ENCODE assay signal across 19 cellular contexts in the genomic region with DNA sequence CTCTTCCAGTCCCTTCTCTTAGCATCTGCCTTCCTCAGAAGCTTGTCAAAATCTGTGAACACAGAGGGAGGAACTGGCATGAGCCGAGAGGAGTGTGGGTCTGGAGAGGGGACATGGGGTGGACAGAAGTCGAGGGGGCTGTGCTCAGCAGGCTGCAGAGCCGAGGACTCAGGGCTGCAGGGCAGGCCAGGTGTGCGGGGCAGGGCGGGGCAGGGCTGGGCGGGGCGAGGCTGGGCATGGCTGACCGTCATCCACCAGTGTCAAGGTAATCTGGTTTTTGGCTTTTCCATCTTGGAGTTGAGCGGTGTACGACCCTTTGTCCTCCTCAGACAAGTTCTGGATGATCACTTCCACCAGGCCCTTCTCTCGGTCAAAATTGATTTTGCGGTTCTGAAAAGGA. TPM values are rescaled to one million over a fixed set of nuclear protein-coding genes. Genes with fewer than 3 reads are reported as not detected.
A peak's percentile ranks its signal among the peaks of the same experiment; 100 is the strongest.
DNase-seq lines count a peak whose midpoint lies in the region; ATAC-seq, FAIRE-seq and TF ChIP-seq lines count a peak whose summit lies in the region.
"Had no signal": no experiment of that assay in that cellular context is flagged by ENCODE, and none has a peak within 500 bp of the region (broad histone marks: within the 10 kb centered on the region; RNA-seq: fewer than 3 reads in every experiment).

No MANE protein-coding gene starts in this region.

- 83 to 91% (median 85%) methylated on average over 9 to 12 of the region's 12 CpGs for WGBS in heart left ventricle, 4 donors
- WGBS in small intestine, 3 donors: 32 to 59% (median 43%) methylated on average over 12 of the region's 12 CpGs

- H3K9me2 ChIP-seq in SU-DHL-6 (replicated peaks; ENCODE audit: insufficient read depth, low read length) (no peaks in the 10 kb centered on the region), PC-9 (ENCODE audit: insufficient read depth) (no peaks in the 10 kb centered on the region)

- no TSS peak for BruUV-seq in PC-9 (replicated peaks; lab: Mats Ljungman, UMichigan)

- H3K4me2 ChIP-seq in SU-DHL-6 (ENCODE audit: low read depth, low read length, poor library complexity, severe bottlenecking): peak overlapping the region; percentile 32
- no peak overlapping the region for H3K4me2 ChIP-seq in PC-9

- H3K36me3 ChIP-seq in heart left ventricle (peaks cover 0 to 77% (median 18%) of the 10 kb centered on the region in 9 donors), SU-DHL-6 (ENCODE audit: low read length) (no peaks in the 10 kb centered on the region), mucosa of descending colon (ENCODE audit: low read depth) (no peaks in the 10 kb centered on the region), small intestine (ENCODE audit: control insufficient read depth in 2 of 2, insufficient read depth in 2 of 2, low read length in 2 of 2) (no peaks in the 10 kb centered on the region), uterus (no peaks in the 10 kb centered on the region), PC-9 (ENCODE audit: low read depth) (no peaks in the 10 kb centered on the region)

- H3K27ac ChIP-seq in heart left ventricle (peak overlapping the region in 9 of 12 donors; percentile 43 to 86 (median 70)), SU-DHL-6 (ENCODE audit: low read depth, low read length) (peak overlapping the region; percentile 77), small intestine (ENCODE audit: low read depth in 1 of 2, low read length in 1 of 2) (no peak overlapping the region), uterus (no peak overlapping the region), PC-9 (no peak overlapping the region)
- H3K27ac ChIP-seq: 22Rv1 had no signal

- no peak for DNase-seq in heart left ventricle
- DNase-seq in left cardiac atrium: no peak
- DNase-seq in mucosa of descending colon: peak in 1 of 3 donors; percentile 8
- peak; percentile 12 for DNase-seq in small intestine
- no peak for DNase-seq in uterus
- no peak for DNase-seq in PC-9
- DNase-seq: AML-193; C1 segment of cervical spinal cord; Calu3; CD4-positive, alpha-beta T cell; DMS79; GOT3; HCEC 1CT; HFFc6 had no signal

- H3K79me2 ChIP-seq in SU-DHL-6 (ENCODE audit: insufficient read depth, low read length): no peaks in the 10 kb centered on the region
- no peaks in the 10 kb centered on the region for H3K79me2 ChIP-seq in PC-9 (ENCODE audit: low read depth)

- CTCF ChIA-PET in PC-9 (lab: Charles Lee): no interaction called here

- no peak for FAIRE-seq in small intestine (lab: Jason Lieb, UNC)
- FAIRE-seq: GM12878 had no signal

- H2AFZ ChIP-seq in SU-DHL-6 (ENCODE audit: low read depth, low read length, severe bottlenecking) (no peak overlapping the region), PC-9 (no peak overlapping the region)

- peak in 1 of 4 donors; percentile 4 for ATAC-seq in heart left ventricle
- ATAC-seq in left cardiac atrium: no peak
- peak; percentile 46 for ATAC-seq in mucosa of descending colon
- ATAC-seq in GM19397 (IDR thresholded peaks at IDR 0.05; ENCODE audit: unreplicated experiment): no peak
- ATAC-seq: GM12878 had no signal

- H4K20me1 ChIP-seq in SU-DHL-6 (ENCODE audit: low read depth, low read length) (no peaks in the 10 kb centered on the region), PC-9 (ENCODE audit: insufficient read depth) (no peaks in the 10 kb centered on the region)

- TF ChIP-seq CTCF in heart left ventricle (IDR thresholded peaks at IDR 0.05): no peak
- no peak for TF ChIP-seq CTCF in SU-DHL-6 (IDR thresholded peaks at IDR 0.05; ENCODE audit: insufficient read depth, low read length, poor library complexity, severe bottlenecking)
- no peak for TF ChIP-seq CTCF in mucosa of descending colon (IDR thresholded peaks at IDR 0.05)
- no peak for TF ChIP-seq CTCF in uterus (IDR thresholded peaks at IDR 0.05)
- TF ChIP-seq CTCF in PC-9 (conservative IDR thresholded peaks at IDR 0.05): no peak

- H3K9ac ChIP-seq in SU-DHL-6 (ENCODE audit: low read length): peak overlapping the region; percentile 28; the same call in 1 of the 2 replicates

- H3K27me3 ChIP-seq in heart left ventricle: no peaks in the 10 kb centered on the region
- H3K27me3 ChIP-seq in SU-DHL-6 (ENCODE audit: low read length): no peaks in the 10 kb centered on the region
- no peaks in the 10 kb centered on the region for H3K27me3 ChIP-seq in small intestine (ENCODE audit: control insufficient read depth in 2 of 2, insufficient read depth in 2 of 2, low read length in 2 of 2)
- no peaks in the 10 kb centered on the region for H3K27me3 ChIP-seq in uterus
- no peaks in the 10 kb centered on the region for H3K27me3 ChIP-seq in PC-9 (ENCODE audit: insufficient read depth, low read depth)

- intact Hi-C loops in heart left ventricle (cut with DNase I) (no loop called here), left cardiac atrium (cut with DNase I) (no loop called here), mucosa of descending colon (cut with DNase I, micrococcal nuclease) (no loop called here), uterus (cut with DNase I; ENCODE audit: low total_unique reads) (no loop called here), PC-9 (cut with micrococcal nuclease; ENCODE audit: unreplicated experiment) (no loop called here)

- TF ChIP-seq POLR2A in heart left ventricle (IDR thresholded peaks at IDR 0.05) (no peak), uterus (IDR thresholded peaks at IDR 0.05) (no peak)

- H3K4me1 ChIP-seq in heart left ventricle: peaks cover 0 to 32% (median 9%) of the 10 kb centered on the region in 12 donors
- H3K4me1 ChIP-seq in mucosa of descending colon (ENCODE audit: low read depth): peaks cover 3% of the 10 kb centered on the region
- no peaks in the 10 kb centered on the region for H3K4me1 ChIP-seq in small intestine (ENCODE audit: control insufficient read depth in 2 of 2, insufficient read depth in 1 of 2, low read depth in 1 of 2, low read length in 1 of 2)
- H3K4me1 ChIP-seq in uterus: no peaks in the 10 kb centered on the region
- no peaks in the 10 kb centered on the region for H3K4me1 ChIP-seq in PC-9 (replicated peaks; ENCODE audit: insufficient read depth)

- no peaks in the 10 kb centered on the region for H3K9me3 ChIP-seq in heart left ventricle
- H3K9me3 ChIP-seq in SU-DHL-6 (ENCODE audit: insufficient read depth, low read length): no peaks in the 10 kb centered on the region
- H3K9me3 ChIP-seq in mucosa of descending colon: no peaks in the 10 kb centered on the region
- H3K9me3 ChIP-seq in small intestine (ENCODE audit: control insufficient read depth, low read depth): no peaks in the 10 kb centered on the region
- H3K9me3 ChIP-seq in uterus: no peaks in the 10 kb centered on the region
- no peaks in the 10 kb centered on the region for H3K9me3 ChIP-seq in PC-9 (ENCODE audit: insufficient read depth, low read depth)

- H3K4me3 ChIP-seq in heart left ventricle: no peak overlapping the region
- H3K4me3 ChIP-seq in SU-DHL-6 (ENCODE audit: insufficient read depth, low read length, poor library complexity, severe bottlenecking): no peak overlapping the region
- H3K4me3 ChIP-seq in mucosa of descending colon: no peak overlapping the region
- H3K4me3 ChIP-seq in small intestine (ENCODE audit: low read depth in 1 of 2, low read length in 2 of 2): no peak overlapping the region
- no peak overlapping the region for H3K4me3 ChIP-seq in uterus
- H3K4me3 ChIP-seq in PC-9: no peak overlapping the region
- H3K4me3 ChIP-seq: GM12878 had no signal

- POLR2A ChIA-PET in PC-9 (lab: Charles Lee; ENCODE audit: unreplicated experiment): no interaction called here

- H3F3A ChIP-seq in SU-DHL-6 (ENCODE audit: insufficient read depth) (peaks cover 8% of the 10 kb centered on the region), PC-9 (ENCODE audit: insufficient read depth, low read depth) (no peaks in the 10 kb centered on the region)

RNA-seq across cellular contexts. Expression of a gene that starts 44.0 kb away (rescaled TPM):
- total RNA-seq in heart left ventricle (100 to 1,000 TPM; 230 to 379 (median 288) TPM), left cardiac atrium (100 to 1,000 TPM; 160 to 224 TPM), mucosa of descending colon (1 to 10 TPM; 2.6 to 3.4 (median 2.7) TPM), uterus (under 1 TPM in 3 of 4 donors, not detected in 1; under 0.01 to 0.90 (median 0.79) TPM), PC-9 (2021) (11.9 and 14.5 TPM in 2 replicates)
- polyA plus RNA-seq in heart left ventricle (100 to 1,000 TPM in 1 of 2 donors, 10 to 100 TPM in 1; 76.7 to 327 TPM), small intestine (1 to 10 TPM; 1.7 to 5.8 (median 5.7) TPM)
- total RNA-seq: A673; CD4-positive, alpha-beta T cell; GM12878 had no signal

Comparison
In these comparisons a context has a peak if more than half of its experiments do, and no peak if none do; other contexts are left out.
1. H3K27ac ChIP-seq: peak in heart left ventricle (9 of 12) and SU-DHL-6 (single experiment); none in small intestine (0 of 2), uterus (0 of 2) and PC-9 (single experiment).
2. RNA of a gene that starts 44.0 kb away (total RNA-seq): 230 to 379 TPM in heart left ventricle and 160 to 224 TPM in left cardiac atrium; 11.9 to 14.5 TPM in PC-9, 2.6 to 3.4 TPM in mucosa of descending colon and under 0.01 to 0.90 TPM in uterus; every median in the first group is over 10 times any median in the second.